ENCODE assay signal across 3 cellular contexts in the genomic region with DNA sequence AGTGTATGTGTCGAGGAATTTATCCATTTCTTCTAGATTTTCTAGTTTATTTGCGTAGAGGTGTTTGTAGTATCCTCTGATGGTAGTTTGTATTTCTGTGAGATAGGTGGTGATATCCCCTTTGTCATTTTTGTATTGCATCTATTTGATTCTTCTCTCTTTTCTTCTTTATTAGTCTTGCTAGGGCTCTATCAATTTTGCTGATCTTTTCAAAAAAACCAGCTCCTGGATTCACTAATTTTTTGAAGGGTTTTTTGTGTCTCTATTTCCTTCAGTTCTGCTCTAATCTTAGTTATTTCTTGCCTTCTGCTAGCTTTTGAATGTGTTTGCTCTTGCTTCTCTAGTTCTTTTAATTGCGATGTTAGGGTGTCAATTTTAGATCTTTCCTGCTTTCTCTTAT. TPM values are rescaled to one million over a fixed set of nuclear protein-coding genes. Genes with fewer than 3 reads are reported as not detected.
"Had no signal": no experiment of that assay in that cellular context is flagged by ENCODE, and none has a peak within 500 bp of the region (broad histone marks: within the 10 kb centered on the region; RNA-seq: fewer than 3 reads in every experiment).

No MANE protein-coding gene starts in this region.

RNA-seq across cellular contexts. Expression of gene ITGAX, which starts 46.6 kb away (rescaled TPM):
- total RNA-seq: bronchial epithelial cell, chondrocyte had no signal
- polyA plus RNA-seq: cardiac muscle cell had no signal

RNA-seq across cellular contexts. Expression of gene ITGAM, which starts 48.6 kb away (rescaled TPM):
- total RNA-seq: bronchial epithelial cell, cardiac muscle cell, chondrocyte had no signal
- polyA plus RNA-seq: cardiac muscle cell had no signal
